8 cellular contexts compared by ENCODE assay signal in the genomic region with DNA sequence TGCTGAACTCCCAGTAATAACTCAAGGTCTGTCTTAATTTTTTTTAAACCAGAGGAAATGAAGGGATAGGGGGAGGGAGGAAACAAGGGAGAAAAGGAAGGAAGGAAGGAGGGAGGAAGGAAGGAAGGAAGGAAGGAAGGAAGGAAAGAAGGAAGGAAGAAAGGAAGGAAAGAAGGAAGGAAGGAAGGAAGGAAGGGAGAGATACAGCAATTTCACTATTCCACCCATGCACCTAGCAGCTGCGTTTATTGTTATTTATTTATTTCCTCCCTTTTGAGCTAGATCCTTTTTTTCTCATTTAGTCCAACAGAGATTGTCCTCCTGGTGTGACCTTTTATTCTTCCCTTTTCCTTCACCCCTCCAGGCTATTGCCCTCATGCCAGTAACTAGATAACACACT.
"Had no signal": no experiment of that assay in that cellular context is flagged by ENCODE, and none has a peak within 500 bp of the region (broad histone marks: within the 10 kb centered on the region; RNA-seq: fewer than 3 reads in every experiment).

No MANE protein-coding gene starts in this region.

- H3K4me3 Mint-ChIP-seq: IgD-negative memory B cell had no signal

- H3K27me3 Mint-ChIP-seq: IgD-negative memory B cell had no signal

- ATAC-seq: K562 had no signal

- H3K9ac ChIP-seq: KMS-11 had no signal

- DNase-seq: IMR-90, KBM-7, KG1 had no signal

- H3K36me3 Mint-ChIP-seq: IgD-negative memory B cell had no signal

- H3K27ac ChIP-seq: HL-60, KMS-11 had no signal

- FAIRE-seq: HTR-8/SVneo, K562 had no signal

- H3K4me2 ChIP-seq: KMS-11 had no signal

- H3K4me3 ChIP-seq: K562 had no signal
